Comparison of ENCODE assay signal across 8 cellular contexts in the genomic region with DNA sequence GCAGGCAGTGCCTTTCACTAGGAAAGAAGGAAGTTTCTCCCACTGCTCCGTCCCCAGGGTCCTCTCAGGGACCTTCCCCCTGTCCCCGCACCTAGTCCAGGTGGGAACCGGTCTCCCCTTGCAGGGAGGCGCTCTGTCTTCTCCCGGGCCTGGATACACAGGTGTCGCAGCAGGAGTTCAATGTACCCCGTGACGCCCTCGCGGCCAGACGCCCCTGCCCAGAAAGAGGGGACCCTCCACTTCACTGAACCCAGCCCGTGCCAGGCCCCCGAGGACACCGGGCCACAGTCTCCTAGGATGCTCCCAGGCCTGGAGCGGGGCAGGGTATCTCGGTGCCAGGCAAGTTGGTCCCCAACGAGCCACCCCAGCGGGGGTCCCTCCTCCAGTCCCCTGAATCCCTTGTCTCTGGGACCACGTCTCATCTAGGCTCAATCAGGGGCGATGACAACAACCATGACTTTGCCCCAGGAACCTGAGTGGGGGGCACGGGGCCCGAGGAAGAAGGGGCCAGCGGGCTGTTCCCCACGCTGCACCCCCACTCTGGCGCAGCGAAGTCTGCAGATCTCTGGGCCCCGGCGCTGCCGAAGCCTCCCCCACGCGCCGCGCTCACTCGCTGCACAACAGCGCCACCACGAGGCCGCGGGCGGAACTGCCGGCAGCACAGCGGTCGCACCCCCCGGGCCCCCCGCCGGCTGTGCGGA.
DNase-seq lines count a peak whose midpoint lies in the region; ATAC-seq and TF ChIP-seq lines count a peak whose summit lies in the region.

No MANE protein-coding gene starts in this region.

- no peak overlapping the region for H3K27ac Mint-ChIP-seq in endothelial cell (ENCODE audit: unreplicated experiment)
- H3K27ac Mint-ChIP-seq in naive B cell, result no peak overlapping the region
- H3K27ac Mint-ChIP-seq in stimulated activated effector memory CD8-positive, alpha-beta T cell treated with anti-CD3 and anti-CD28 coated beads, Interleukin-12 subunit alpha, Interleukin-12 subunit beta, amount 100 ng/mL, for 72 hours, result no peak overlapping the region

- DNase-seq in NCI-H2171 (lab: John Stamatoyannopoulos, UW), result peak; percentile 68
- peak; percentile 36 for DNase-seq in activated CD8-positive, alpha-beta memory T cell treated with anti-CD3 and anti-CD28 coated beads, Interleukin-2, amount 50 U/mL, for 1 hour (ENCODE audit: extremely low read depth)
- DNase-seq in endothelial cell (ENCODE audit: low spot score), result peak; percentile 86
- DNase-seq in naive B cell, result peak; percentile 53
- DNase-seq in stimulated activated effector memory CD8-positive, alpha-beta T cell treated with anti-CD3 and anti-CD28 coated beads, Interleukin-12 subunit alpha, Interleukin-12 subunit beta, amount 100 ng/mL, for 72 hours (ENCODE audit: low spot score in 2 of 2), result peak; percentile 81 to 87
- DNase-seq in SK-N-DZ (ENCODE audit: low spot score), result no peak

- H3K36me3 Mint-ChIP-seq in endothelial cell (ENCODE audit: low read depth, unreplicated experiment) (no peaks in the 10 kb centered on the region), naive B cell (no peaks in the 10 kb centered on the region)
- H3K36me3 Mint-ChIP-seq in stimulated activated effector memory CD8-positive, alpha-beta T cell treated with anti-CD3 and anti-CD28 coated beads, Interleukin-12 subunit alpha, Interleukin-12 subunit beta, amount 100 ng/mL, for 72 hours, result no peaks in the 10 kb centered on the region

- ATAC-seq in naive B cell (ENCODE audit: low read depth in 2 of 2) (peak; percentile 71 to 73), HG02870 (IDR thresholded peaks at IDR 0.05; ENCODE audit: unreplicated experiment) (no peak)
- ATAC-seq in stimulated activated effector memory CD8-positive, alpha-beta T cell treated with anti-CD3 and anti-CD28 coated beads, Interleukin-12 subunit alpha, Interleukin-12 subunit beta, amount 100 ng/mL, for 72 hours, result peak; percentile 78

- H3K9me3 Mint-ChIP-seq in endothelial cell (ENCODE audit: unreplicated experiment) (no peaks in the 10 kb centered on the region), naive B cell (no peaks in the 10 kb centered on the region)
- H3K9me3 Mint-ChIP-seq in stimulated activated effector memory CD8-positive, alpha-beta T cell treated with anti-CD3 and anti-CD28 coated beads, Interleukin-12 subunit alpha, Interleukin-12 subunit beta, amount 100 ng/mL, for 72 hours, result no peaks in the 10 kb centered on the region

- H3K4me1 Mint-ChIP-seq in endothelial cell (ENCODE audit: unreplicated experiment), result peaks cover 4% of the 10 kb centered on the region
- peaks cover 0 to 14% (median 4%) of the 10 kb centered on the region in 3 donors for H3K4me1 Mint-ChIP-seq in naive B cell
- H3K4me1 Mint-ChIP-seq in stimulated activated effector memory CD8-positive, alpha-beta T cell treated with anti-CD3 and anti-CD28 coated beads, Interleukin-12 subunit alpha, Interleukin-12 subunit beta, amount 100 ng/mL, for 72 hours, result no peaks in the 10 kb centered on the region

- TF ChIP-seq CTCF in GM12873 (IDR thresholded peaks at IDR 0.05; ENCODE audit: insufficient read depth, low read depth, low read length, missing control alignments) (peak; percentile 93), endothelial cell (IDR thresholded peaks at IDR 0.05; ENCODE audit: unreplicated experiment) (peak; percentile 100)

- H3K4me3 Mint-ChIP-seq in endothelial cell (ENCODE audit: unreplicated experiment), result no peak overlapping the region
- peak overlapping the region in 4 of 8 donors; percentile 22 to 49 (median 44) for H3K4me3 Mint-ChIP-seq in naive B cell
- no peak overlapping the region for H3K4me3 Mint-ChIP-seq in stimulated activated effector memory CD8-positive, alpha-beta T cell treated with anti-CD3 and anti-CD28 coated beads, Interleukin-12 subunit alpha, Interleukin-12 subunit beta, amount 100 ng/mL, for 72 hours

- peaks cover 1% of the 10 kb centered on the region for H3K27me3 Mint-ChIP-seq in endothelial cell (ENCODE audit: unreplicated experiment)
- H3K27me3 Mint-ChIP-seq in naive B cell, result peaks cover 4 to 31% (median 11%) of the 10 kb centered on the region in 3 donors
